11 cellular contexts compared by ENCODE assay signal in genomic region chr5:139654875-139655491, GRCh38. TPM values are rescaled to one million over a fixed set of nuclear protein-coding genes. Genes with fewer than 3 reads are reported as not detected.
DNase-seq lines count a peak whose midpoint lies in the region; ATAC-seq, FAIRE-seq and TF ChIP-seq lines count a peak whose summit lies in the region.
"Had no signal": no experiment of that assay in that cellular context is flagged by ENCODE, and none has a peak within 500 bp of the region (broad histone marks: within the 10 kb centered on the region; RNA-seq: fewer than 3 reads in every experiment).

No MANE protein-coding gene starts in this region.

- no peaks in the 10 kb centered on the region for H3K9me3 ChIP-seq in right lobe of liver
- H3K9me3 ChIP-seq in spleen, result no peaks in the 10 kb centered on the region

- TF ChIP-seq CTCF in GM12875 (IDR thresholded peaks at IDR 0.05; ENCODE audit: borderline replicate concordance, insufficient read depth, low read depth, low read length), result no peak
- no peak for TF ChIP-seq CTCF in astrocyte of the spinal cord (IDR thresholded peaks at IDR 0.05; ENCODE audit: low read depth, low read length)
- no peak for TF ChIP-seq CTCF in right lobe of liver (IDR thresholded peaks at IDR 0.05)
- TF ChIP-seq CTCF in spleen (IDR thresholded peaks at IDR 0.05 in 8 of 11, conservative IDR thresholded peaks at IDR 0.05 in 3 of 11), result no peak

- H3K27ac ChIP-seq in right lobe of liver (peak overlapping the region; percentile 43 to 81 (median 50)), spleen (peak overlapping the region in 7 of 8 donors; percentile 69 to 95 (median 92))

- peaks cover 0 to 88% (median 55%) of the 10 kb centered on the region in 4 donors for H3K4me1 ChIP-seq in right lobe of liver
- H3K4me1 ChIP-seq in spleen, result peaks cover 84 to 100% (median 100%) of the 10 kb centered on the region in 6 donors

- peak in 2 of 4 donors; percentile 2 to 18 for ATAC-seq in right lobe of liver
- no peak for ATAC-seq in HG02798 (IDR thresholded peaks at IDR 0.05; ENCODE audit: poor library complexity, unreplicated experiment)

- 23% methylated on average over 5 of the region's 13 CpGs for WGBS in right lobe of liver (ENCODE audit: insufficient coverage, low coverage, low lambda C conversion rate, missing lambda C conversion rate)
- 62 to 81% (median 63%) methylated on average over 9 to 13 of the region's 13 CpGs for WGBS in spleen, 5 donors

- H3K36me3 ChIP-seq in right lobe of liver (no peaks in the 10 kb centered on the region), spleen (no peaks in the 10 kb centered on the region)

- TF ChIP-seq POLR2A in right lobe of liver (IDR thresholded peaks at IDR 0.05), result no peak
- TF ChIP-seq POLR2A in spleen (IDR thresholded peaks at IDR 0.05), result no peak

- intact Hi-C loops in right lobe of liver (cut with DNase I) (no loop called here), spleen (cut with DNase I; ENCODE audit: low total_unique reads) (no loop called here)

- H3K4me3 ChIP-seq in GM12875 (ENCODE audit: low read depth, low read length), result peak overlapping the region; percentile 6
- peak overlapping the region; percentile 12 for H3K4me3 ChIP-seq in astrocyte of the spinal cord (ENCODE audit: low read depth, low read length)
- peak overlapping the region in 1 of 3 donors; percentile 29 for H3K4me3 ChIP-seq in right lobe of liver
- peak overlapping the region in 1 of 8 donors; percentile 92 for H3K4me3 ChIP-seq in spleen

- FAIRE-seq in GM19239 (lab: Jason Lieb, UNC), result no peak
- FAIRE-seq: endometrium, G401.6 had no signal

- in situ Hi-C loops in astrocyte of the spinal cord (cut with HindIII; ENCODE audit: low sequenced_read_pairs), result no loop called here

- no peaks in the 10 kb centered on the region for H3K27me3 ChIP-seq in right lobe of liver
- H3K27me3 ChIP-seq in spleen (replicated peaks in 1 of 7), result peaks cover 0 to 20% (median 6%) of the 10 kb centered on the region in 7 donors

- DNase-seq in astrocyte of the spinal cord (ENCODE audit: low read depth, low spot score) (no peak), right lobe of liver (no peak), spleen (no peak), GM19239 (ENCODE audit: insufficient read length, low spot score) (no peak), hepatic stellate cell (ENCODE audit: low spot score) (no peak), NCI-H1694 (lab: John Stamatoyannopoulos, UW) (no peak)
- DNase-seq: stimulated activated CD8-positive, alpha-beta memory T cell treated with anti-CD3 and anti-CD28 coated beads, Interleukin-4, amount 100 ng/mL, for 48 hours had no signal

RNA-seq across cellular contexts. Expression of gene CXXC5, which starts 6.8 kb away (rescaled TPM):
- 10 to 100 TPM; 44.5 to 84.9 (median 66.4) TPM for total RNA-seq in right lobe of liver
- total RNA-seq in spleen, result 10 to 100 TPM; 57.5 to 69.5 (median 62.8) TPM
- polyA plus RNA-seq in spleen, result 10 to 100 TPM; 46.4 to 69.5 (median 60.8) TPM
